In the genomic region with DNA sequence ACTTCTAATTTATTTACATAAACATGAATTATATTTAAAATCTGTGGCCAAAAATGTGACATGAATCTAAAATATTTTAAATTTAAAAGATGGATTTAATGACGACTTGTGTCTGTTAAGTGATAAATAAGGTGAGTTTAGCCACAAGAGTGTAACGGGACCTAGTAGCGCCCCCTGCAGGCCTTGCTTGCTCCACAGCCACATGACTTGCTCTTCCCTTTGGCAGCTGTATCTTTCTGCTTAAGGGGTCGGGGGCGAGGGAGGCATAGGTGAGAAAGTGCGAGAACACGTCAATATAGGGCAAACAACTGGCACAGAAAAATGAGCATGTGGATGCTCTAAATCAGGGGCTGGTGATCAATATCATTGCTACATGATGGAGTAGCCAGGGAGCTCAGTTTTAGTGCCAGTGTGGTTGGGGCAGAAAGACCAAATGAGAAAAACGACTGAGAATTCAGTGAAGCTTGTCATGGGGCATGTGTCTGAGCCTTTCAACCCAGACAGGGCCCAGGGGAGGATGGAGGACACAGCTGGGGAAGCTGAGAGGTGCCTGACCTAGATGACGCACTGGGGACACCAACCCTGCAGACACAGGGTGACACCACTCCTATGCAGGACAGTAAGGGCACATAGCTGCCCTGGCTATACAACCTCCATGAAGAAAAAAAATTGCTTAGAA, we compare ENCODE assay signal across 8 cellular contexts. TPM values are rescaled to one million over a fixed set of nuclear protein-coding genes. Genes with fewer than 3 reads are reported as not detected.
A peak's percentile ranks its signal among the peaks of the same experiment; 100 is the strongest.
DNase-seq lines count a peak whose midpoint lies in the region; ATAC-seq, FAIRE-seq and TF ChIP-seq lines count a peak whose summit lies in the region.

No MANE protein-coding gene starts in this region.

- no peak for ATAC-seq in HG03457 (IDR thresholded peaks at IDR 0.05; ENCODE audit: unreplicated experiment)

- no peaks in the 10 kb centered on the region for H3K27me3 ChIP-seq in vagina

- no peak overlapping the region for H3K27ac ChIP-seq in vagina

- intact Hi-C loops in vagina (cut with DNase I), result no loop called here

- FAIRE-seq in frontal cortex (lab: Jason Lieb, UNC), result peak; percentile 21

- TF ChIP-seq CTCF in retinal pigment epithelial cell (conservative IDR thresholded peaks at IDR 0.05; ENCODE audit: low read depth, low read length), result peak; percentile 76
- TF ChIP-seq CTCF in vagina (IDR thresholded peaks at IDR 0.05), result peak in 1 of 3 experiments; percentile 27

- DNase-seq in activated gamma-delta T cell treated with Interleukin-2 at 50 U/mL for 16 hours (peak; percentile 61), activated gamma-delta T cell (lab: John Stamatoyannopoulos, UW) (no peak), NCI-H69 (lab: John Stamatoyannopoulos, UW) (peak; percentile 44), activated T-cell treated with anti-CD3 and anti-CD28 coated beads for 4 hours (peak; percentile 60), frontal cortex (ENCODE audit: low spot score in 2 of 2) (no peak), retinal pigment epithelial cell (ENCODE audit: low read depth) (no peak), vagina (ENCODE audit: extremely low spot score in 2 of 2) (no peak)

- H3K9me3 ChIP-seq in vagina, result no peaks in the 10 kb centered on the region

- peaks cover 0 to 50% of the 10 kb centered on the region in 2 donors for H3K36me3 ChIP-seq in vagina

- no peak for TF ChIP-seq POLR2A in vagina (IDR thresholded peaks at IDR 0.05)

- no peaks in the 10 kb centered on the region for H3K4me1 ChIP-seq in vagina

- no peak overlapping the region for H3K4me3 ChIP-seq in retinal pigment epithelial cell (ENCODE audit: low read length)
- no peak overlapping the region for H3K4me3 ChIP-seq in vagina

RNA-seq across cellular contexts. Expression of gene PAXIP1, which starts 49.8 kb away (rescaled TPM):
- total RNA-seq in frontal cortex (11.0 TPM), vagina (16.7 TPM)

Comparison
In these comparisons a context has a peak if more than half of its experiments do, and no peak if none do; other contexts are left out.
1. DNase-seq: peak in activated gamma-delta T cell treated with Interleukin-2 at 50 U/mL for 16 hours (single experiment), NCI-H69 (single experiment) and activated T-cell treated with anti-CD3 and anti-CD28 coated beads for 4 hours (single experiment); none in activated gamma-delta T cell (single experiment), frontal cortex (0 of 2), retinal pigment epithelial cell (single experiment) and vagina (0 of 2).